Comparison of ENCODE assay signal across 1 cellular context in genomic region chr6:43223175-43223574, GRCh38.
TF ChIP-seq lines count a peak whose summit lies in the region.

No MANE protein-coding gene starts in this region.

TF ChIP-seq in WTC11, 78 proteins besides CTCF, POLR2A, EP300 and RAD21 (continued from another document):
- no peak for TF ChIP-seq ZMAT4 (CRISPR knock-in tag; IDR thresholded peaks at IDR 0.05)
- no peak for TF ChIP-seq FOXP4 (CRISPR knock-in tag; IDR thresholded peaks at IDR 0.05)
